Comparison of ENCODE assay signal across 8 cellular contexts in genomic region chr7:5526190-5527037, GRCh38. TPM values are rescaled to one million over a fixed set of nuclear protein-coding genes. Genes with fewer than 3 reads are reported as not detected.
A peak's percentile ranks its signal among the peaks of the same experiment; 100 is the strongest.
DNase-seq lines count a peak whose midpoint lies in the region; ATAC-seq and TF ChIP-seq lines count a peak whose summit lies in the region.

No MANE protein-coding gene starts in this region.

- TF ChIP-seq CTCF in RWPE1 (conservative IDR thresholded peaks at IDR 0.05; ENCODE audit: low read depth): no peak
- no peak for TF ChIP-seq CTCF in brain (conservative IDR thresholded peaks at IDR 0.05)

- CTCF ChIA-PET in RWPE1 (lab: Yijun Ruan, JAX): interaction anchor here (1.5 kb wide), 1 partner anchor 33 kb away, joined by 7 read pairs; no protein-coding TSS in a partner anchor

- peaks cover 59% of the 10 kb centered on the region for H3K36me3 Mint-ChIP-seq in brain
- peaks cover 51% of the 10 kb centered on the region for H3K36me3 Mint-ChIP-seq in stimulated activated memory B cell treated with anti-CD40 and anti-IgM and Interleukin-4, amounts not matched to agents 10 μg/mL and 1 μg/mL and 100 μg/mL, for 72 hours

- peak overlapping the region; percentile 99 for H3K27ac ChIP-seq in RWPE1

- H3K27me3 Mint-ChIP-seq in brain: peaks cover 21% of the 10 kb centered on the region
- no peaks in the 10 kb centered on the region for H3K27me3 Mint-ChIP-seq in stimulated activated memory B cell treated with anti-CD40 and anti-IgM and Interleukin-4, amounts not matched to agents 10 μg/mL and 1 μg/mL and 100 μg/mL, for 72 hours

- intact Hi-C loops in left colon (cut with DNase I, micrococcal nuclease): no loop called here

- POLR2A ChIA-PET in RWPE1 (lab: Yijun Ruan, JAX; ENCODE audit: low non-redundant PET): interaction anchor here (0.5 to 1.4 kb wide), 5 partner anchors 17 to 33 kb away, joined by 3 to 8 read pairs (median 5); no protein-coding TSS in a partner anchor

- peak overlapping the region; percentile 67 to 99 (median 78) for H3K27ac Mint-ChIP-seq in brain
- H3K27ac Mint-ChIP-seq in stimulated activated memory B cell treated with anti-CD40 and anti-IgM and Interleukin-4, amounts not matched to agents 10 μg/mL and 1 μg/mL and 100 μg/mL, for 72 hours: peak overlapping the region; percentile 88

- peaks cover 46% of the 10 kb centered on the region for H3K4me1 Mint-ChIP-seq in brain
- peaks cover 58% of the 10 kb centered on the region for H3K4me1 Mint-ChIP-seq in stimulated activated memory B cell treated with anti-CD40 and anti-IgM and Interleukin-4, amounts not matched to agents 10 μg/mL and 1 μg/mL and 100 μg/mL, for 72 hours

- peak overlapping the region; percentile 91 to 99 (median 97) for H3K4me3 Mint-ChIP-seq in brain
- H3K4me3 Mint-ChIP-seq in stimulated activated memory B cell treated with anti-CD40 and anti-IgM and Interleukin-4, amounts not matched to agents 10 μg/mL and 1 μg/mL and 100 μg/mL, for 72 hours: peak overlapping the region; percentile 97

- peak; percentile 2 for ATAC-seq in left colon
- ATAC-seq in stimulated activated memory B cell treated with anti-CD40 and anti-IgM and Interleukin-4, amounts not matched to agents 10 μg/mL and 1 μg/mL and 100 μg/mL, for 72 hours: no peak
- ATAC-seq in GM18861 (IDR thresholded peaks at IDR 0.05; ENCODE audit: unreplicated experiment): no peak

- peaks cover 0 to 12% (median 2%) of the 10 kb centered on the region in 5 experiments for H3K9me3 Mint-ChIP-seq in brain
- no peaks in the 10 kb centered on the region for H3K9me3 Mint-ChIP-seq in stimulated activated memory B cell treated with anti-CD40 and anti-IgM and Interleukin-4, amounts not matched to agents 10 μg/mL and 1 μg/mL and 100 μg/mL, for 72 hours

- peak; percentile 23 for DNase-seq in NCI-H2196 (lab: John Stamatoyannopoulos, UW; ENCODE audit: unreplicated experiment)
- DNase-seq in NCI-H2196 treated with DMSO at 0.1 percent for 48 hours (lab: John Stamatoyannopoulos, UW; ENCODE audit: unreplicated experiment): no peak
- peak; percentile 42 for DNase-seq in RWPE1 (ENCODE audit: low spot score)
- DNase-seq in left colon: peak; percentile 47 to 51
- no peak for DNase-seq in NCI-H2029 treated with DMSO at 0.1 percent for 48 hours (lab: John Stamatoyannopoulos, UW)

RNA-seq across cellular contexts. Expression of gene ACTB, which starts 4.0 kb away (rescaled TPM):
- 4,273 TPM for polyA plus RNA-seq in brain (ENCODE audit: insufficient read depth, low read depth, low replicate concordance)
- total RNA-seq in left colon: 1,000 to 10,000 TPM; 5,232 to 5,467 TPM

RNA-seq across cellular contexts. Expression of gene FBXL18, which starts 12.8 kb away (rescaled TPM):
- polyA plus RNA-seq in brain (ENCODE audit: insufficient read depth, low read depth, low replicate concordance): 8.2 TPM
- 1 to 10 TPM; 7.6 to 8.9 TPM for total RNA-seq in left colon

Comparison
In these comparisons a context has a peak if more than half of its experiments do, and no peak if none do; other contexts are left out.
1. DNase-seq: peak in NCI-H2196 (single experiment), RWPE1 (single experiment) and left colon (2 of 2); none in NCI-H2196 treated with DMSO at 0.1 percent for 48 hours (single experiment) and NCI-H2029 treated with DMSO at 0.1 percent for 48 hours (single experiment).